ENCODE assay signal across 8 cellular contexts in genomic region chr10:3467052-3467906, GRCh38.
DNase-seq lines count a peak whose midpoint lies in the region; ATAC-seq and TF ChIP-seq lines count a peak whose summit lies in the region.

No MANE protein-coding gene starts in this region.

- no peak overlapping the region for H3K4me3 ChIP-seq in prostate gland

- peaks cover 17% of the 10 kb centered on the region for H3K4me1 ChIP-seq in prostate gland (replicated peaks)

- intact Hi-C loops in prostate gland (cut with DNase I): loop anchor here (5.0 kb wide), 2 partner anchors 315 to 1195 kb away; no protein-coding TSS in a partner anchor

- TF ChIP-seq POLR2A in prostate gland (IDR thresholded peaks at IDR 0.05): peak; percentile 31

- DNase-seq in SIG-M5 treated with dmso at 0.1 percent for 504 hours (lab: John Stamatoyannopoulos, UW; ENCODE audit: unreplicated experiment): peak; percentile 33
- DNase-seq in SIG-M5 (lab: John Stamatoyannopoulos, UW): no peak
- peak; percentile 29 to 48 for DNase-seq in activated CD4-positive, alpha-beta T cell treated with anti-CD3 and anti-CD28 coated beads, Interleukin-2, amount 50 U/mL, for 48 hours
- DNase-seq in foreskin melanocyte: peak; percentile 86
- DNase-seq in prostate gland (ENCODE audit: low spot score): peak; percentile 68

- H3K9me3 ChIP-seq in prostate gland: no peaks in the 10 kb centered on the region

- H3K27ac ChIP-seq in prostate gland: peak overlapping the region; percentile 75 to 80

- ATAC-seq in GM18907 (IDR thresholded peaks at IDR 0.05; ENCODE audit: unreplicated experiment): no peak
- ATAC-seq in GM18519 (IDR thresholded peaks at IDR 0.05; ENCODE audit: low FRiP score, unreplicated experiment): no peak
- ATAC-seq in HG02763 (IDR thresholded peaks at IDR 0.05; ENCODE audit: unreplicated experiment): no peak

- no peaks in the 10 kb centered on the region for H3K27me3 ChIP-seq in prostate gland (replicated peaks; ENCODE audit: insufficient read depth)

- H3K36me3 ChIP-seq in prostate gland: no peaks in the 10 kb centered on the region

- TF ChIP-seq CTCF in prostate gland (IDR thresholded peaks at IDR 0.05): peak in 2 of 4 experiments; percentile 34 to 55

- WGBS in prostate gland: 33% methylated on average over 23 of the region's 23 CpGs
